In genomic region chr4:43264730-43265129, GRCh38 we compare ENCODE assay signal across 1 cellular context.
TF ChIP-seq lines count a peak whose summit lies in the region.

No MANE protein-coding gene starts in this region.

TF ChIP-seq in K562, 482 proteins besides CTCF, POLR2A, EP300 and RAD21 (continued from another document):
- TF ChIP-seq PATZ1 (CRISPR knock-in tag; IDR thresholded peaks at IDR 0.05; ENCODE audit: borderline replicate concordance) (no peak), PHF8 (IDR thresholded peaks at IDR 0.05; ENCODE audit: borderline replicate concordance, low read length) (no peak), ZNF217 (CRISPR knock-in tag; IDR thresholded peaks at IDR 0.05) (no peak), ZNF316 (IDR thresholded peaks at IDR 0.05) (peak; percentile 56; the same call in 1 of the 2 replicates), ZC3H11A (IDR thresholded peaks at IDR 0.05; ENCODE audit: low read depth, low read length) (no peak), ZNF583 (CRISPR knock-in tag; IDR thresholded peaks at IDR 0.05) (no peak), MEF2A (IDR thresholded peaks at IDR 0.05; ENCODE audit: control insufficient read depth, low read depth, low read length) (no peak), PTBP1 (IDR thresholded peaks at IDR 0.05; ENCODE audit: low read depth, low read length) (no peak), NR3C1 (CRISPR knock-in tag; IDR thresholded peaks at IDR 0.05) (no peak)
